In genomic region chr2:200342235-200342634, GRCh38 we compare ENCODE assay signal across 1 cellular context.
TF ChIP-seq lines count a peak whose summit lies in the region.

No MANE protein-coding gene starts in this region.

TF ChIP-seq in WTC11, 78 proteins besides CTCF, POLR2A, EP300 and RAD21 (continued from another document):
- no peak for TF ChIP-seq ATF6 (CRISPR knock-in tag; IDR thresholded peaks at IDR 0.05)
- TF ChIP-seq FOXP4 (CRISPR knock-in tag; IDR thresholded peaks at IDR 0.05): no peak
- TF ChIP-seq HMGXB4 (CRISPR knock-in tag; IDR thresholded peaks at IDR 0.05): no peak
